Comparison of ENCODE assay signal across 26 cellular contexts in the genomic region with DNA sequence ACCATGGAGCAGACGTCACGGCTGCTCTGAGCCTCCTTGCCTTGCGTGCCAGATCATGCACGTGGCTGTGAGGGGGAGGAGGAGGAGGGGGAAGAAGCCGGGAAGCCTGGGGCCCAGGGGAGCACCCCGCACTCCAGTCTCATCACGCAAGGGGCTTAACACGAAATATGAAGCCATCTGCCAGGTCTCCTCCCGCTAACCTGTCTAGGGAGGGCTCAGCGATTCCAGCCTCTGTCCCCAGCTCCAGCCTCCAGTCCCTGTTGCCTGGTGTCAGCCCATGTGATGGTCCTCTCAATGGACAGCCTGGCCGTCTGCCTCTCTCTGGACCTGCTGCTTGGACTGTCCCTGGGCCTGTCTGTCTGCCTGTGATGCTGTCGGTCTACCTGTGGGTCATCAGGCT. TPM values are rescaled to one million over a fixed set of nuclear protein-coding genes. Genes with fewer than 3 reads are reported as not detected.
DNase-seq lines count a peak whose midpoint lies in the region; TF ChIP-seq lines count a peak whose summit lies in the region.
"Had no signal": no experiment of that assay in that cellular context is flagged by ENCODE, and none has a peak within 500 bp of the region (broad histone marks: within the 10 kb centered on the region; RNA-seq: fewer than 3 reads in every experiment).

No MANE protein-coding gene starts in this region.

- peaks cover 36% of the 10 kb centered on the region for H3K4me1 Mint-ChIP-seq in glutamatergic neuron (ENCODE audit: low read depth, unreplicated experiment)
- H3K4me1 Mint-ChIP-seq: T-helper 17 cell had no signal

- H3K4me3 Mint-ChIP-seq in glutamatergic neuron (ENCODE audit: unreplicated experiment): peak overlapping the region; percentile 71
- H3K4me3 Mint-ChIP-seq: CD8-positive, alpha-beta T cell; HFFc6; T-helper 17 cell had no signal

- in situ Hi-C loops in KBM-7 (cut with MboI; ENCODE audit: low pct_unique_long_range_greater_than_20kb, low sequenced_read_pairs): no loop called here

- peak overlapping the region; percentile 99 for H3K27ac Mint-ChIP-seq in glutamatergic neuron (ENCODE audit: unreplicated experiment)
- H3K27ac Mint-ChIP-seq: CD8-positive, alpha-beta T cell; HFFc6; T-helper 17 cell had no signal

- peaks cover 21% of the 10 kb centered on the region for H3K9me3 Mint-ChIP-seq in glutamatergic neuron (ENCODE audit: unreplicated experiment)
- H3K9me3 Mint-ChIP-seq: CD8-positive, alpha-beta T cell; HFFc6 had no signal

- TF ChIP-seq CTCF in glutamatergic neuron (IDR thresholded peaks at IDR 0.05; ENCODE audit: partially characterized antibody, unreplicated experiment): no peak

- DNase-seq in DMS53 (lab: John Stamatoyannopoulos, UW) (peak; percentile 23), DMS53 treated with DMSO at 0.1 percent for 48 hours (lab: John Stamatoyannopoulos, UW; ENCODE audit: unreplicated experiment) (no peak), KBM-7 (peak; percentile 4), NCI-H82 (lab: John Stamatoyannopoulos, UW) (peak; percentile 93), glutamatergic neuron (peak; percentile 66), T-helper 2 cell (no peak)
- DNase-seq in activated naive CD4-positive, alpha-beta T cell treated with anti-CD3 and anti-CD28 coated beads, Interleukin-2, amount 50 U/mL, for 16 hours: no peak
- DNase-seq: 8988T; AML-193; C1 segment of cervical spinal cord; CD8-positive, alpha-beta T cell; DMS79 treated with DMSO at 0.1 percent for 48 hours; H7; HFFc6; MM.1S; NCI-H1092; NCI-H146; NCI-H2029; NCI-H446 treated with DMSO at 0.1 percent for 48 hours; NCI-H774; OCI-M1; SW 1271; T-helper 17 cell had no signal

- H3K27me3 Mint-ChIP-seq in glutamatergic neuron (ENCODE audit: unreplicated experiment): peaks cover 19% of the 10 kb centered on the region

- no peaks in the 10 kb centered on the region for H3K36me3 Mint-ChIP-seq in glutamatergic neuron (ENCODE audit: unreplicated experiment)
- H3K36me3 Mint-ChIP-seq: CD8-positive, alpha-beta T cell had no signal

RNA-seq across cellular contexts. Expression of a gene that starts 22.5 kb away (rescaled TPM):
- total RNA-seq in glutamatergic neuron (ENCODE audit: unreplicated experiment): not detected
- total RNA-seq: CD8-positive, alpha-beta T cell; H7; HepG2; HFFc6; HT-29; T-helper 17 cell had no signal

RNA-seq across cellular contexts. Expression of a gene that starts 29.5 kb away (rescaled TPM):
- not detected for total RNA-seq in glutamatergic neuron (ENCODE audit: unreplicated experiment)
- total RNA-seq: CD8-positive, alpha-beta T cell; H7; HepG2; HFFc6; HT-29; T-helper 17 cell had no signal

RNA-seq across cellular contexts. Expression of a gene that starts 39.1 kb away (rescaled TPM):
- total RNA-seq in glutamatergic neuron (ENCODE audit: unreplicated experiment): not detected
- total RNA-seq: CD8-positive, alpha-beta T cell; H7; HepG2; HFFc6; HT-29; T-helper 17 cell had no signal

RNA-seq across cellular contexts. Expression of a gene that starts 50.7 kb away (rescaled TPM):
- total RNA-seq in glutamatergic neuron (ENCODE audit: unreplicated experiment): 0.69 TPM
- total RNA-seq: CD8-positive, alpha-beta T cell; HepG2; HFFc6; HT-29; K562; T-helper 17 cell had no signal

Comparison
In these comparisons a context has a peak if more than half of its experiments do, and no peak if none do; other contexts are left out.
1. DNase-seq: peak in DMS53 (single experiment), KBM-7 (single experiment), NCI-H82 (single experiment) and glutamatergic neuron (single experiment); none in DMS53 treated with DMSO at 0.1 percent for 48 hours (single experiment), activated naive CD4-positive, alpha-beta T cell treated with anti-CD3 and anti-CD28 coated beads, Interleukin-2, amount 50 U/mL, for 16 hours (single experiment) and T-helper 2 cell (0 of 5).